ENCODE assay signal across 26 cellular contexts in the genomic region with DNA sequence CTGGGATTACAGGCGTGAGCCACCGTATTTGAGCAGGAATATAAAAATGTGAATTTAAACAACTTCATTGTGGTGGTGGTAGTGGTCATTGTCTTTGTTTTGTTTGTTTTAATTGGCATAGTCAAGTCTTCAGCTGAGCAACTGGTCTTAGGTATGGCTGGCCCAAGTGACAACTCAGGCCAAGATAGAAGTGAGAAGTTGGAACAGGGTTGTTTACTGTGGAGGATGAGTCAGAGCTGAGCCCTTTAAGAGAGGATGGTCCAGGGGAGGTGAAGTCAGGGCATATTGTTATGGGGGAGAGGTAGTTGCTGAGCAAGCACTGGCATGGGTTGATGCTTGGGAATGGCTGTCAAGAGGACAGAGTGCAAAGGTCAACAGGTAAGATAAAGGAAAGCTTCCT.
DNase-seq lines count a peak whose midpoint lies in the region; ATAC-seq, FAIRE-seq and TF ChIP-seq lines count a peak whose summit lies in the region.
"Had no signal": no experiment of that assay in that cellular context is flagged by ENCODE, and none has a peak within 500 bp of the region (broad histone marks: within the 10 kb centered on the region; RNA-seq: fewer than 3 reads in every experiment).

No MANE protein-coding gene starts in this region.

- FAIRE-seq in GM18507 (lab: Jason Lieb, UNC): peak; percentile 12
- FAIRE-seq: RCC 7860 had no signal

- ATAC-seq in HG03108 (IDR thresholded peaks at IDR 0.05; ENCODE audit: unreplicated experiment) (no peak), GM18502 (IDR thresholded peaks at IDR 0.05; ENCODE audit: poor library complexity, unreplicated experiment) (no peak)
- ATAC-seq: body of pancreas, heart right ventricle had no signal

- no peaks in the 10 kb centered on the region for H3K4me1 Mint-ChIP-seq in neural crest cell
- H3K4me1 Mint-ChIP-seq in activated CD4-positive, alpha-beta memory T cell treated with anti-CD3 and anti-CD28 coated beads, Interleukin-2, amount 10 ng/mL, durations not matched to agents 7 days and 5 days: peaks cover 6% of the 10 kb centered on the region

- peaks cover 18% of the 10 kb centered on the region for H3K36me3 Mint-ChIP-seq in neural crest cell (ENCODE audit: low read depth)
- H3K36me3 Mint-ChIP-seq in activated CD4-positive, alpha-beta memory T cell treated with anti-CD3 and anti-CD28 coated beads, Interleukin-2, amount 10 ng/mL, durations not matched to agents 7 days and 5 days (ENCODE audit: low read depth): peaks cover 13% of the 10 kb centered on the region

- CTCF ChIA-PET in activated CD4-positive, alpha-beta memory T cell treated with anti-CD3 and anti-CD28 coated beads, Interleukin-2, amount 10 ng/mL, durations not matched to agents 7 days and 5 days (lab: Charles Lee): no interaction called here

- DNase-seq in GM18507 (ENCODE audit: extremely low spot score, insufficient read length, low read depth): no peak
- DNase-seq in MG63: peak; percentile 55
- peak; percentile 16 for DNase-seq in epithelial cell of esophagus (ENCODE audit: low read depth)
- DNase-seq in neural crest cell (ENCODE audit: low read depth, low spot score): no peak
- no peak for DNase-seq in DMS 273 (lab: John Stamatoyannopoulos, UW; ENCODE audit: unreplicated experiment)
- DNase-seq in activated CD4-positive, alpha-beta memory T cell treated with anti-CD3 and anti-CD28 coated beads, Interleukin-2, amount 10 ng/mL, durations not matched to agents 7 days and 5 days: no peak
- DNase-seq: activated CD4-positive, alpha-beta T cell treated with anti-CD3 and anti-CD28 coated beads for 48 hours; activated effector memory CD4-positive, alpha-beta T cell treated with anti-CD3 and anti-CD28 coated beads, Interleukin-2, amount 50 U/mL, for 16 hours; activated naive CD8-positive, alpha-beta T cell treated with anti-CD3 and anti-CD28 coated beads for 36 hours; activated T-cell treated with anti-CD3 and anti-CD28 coated beads, Interleukin-2, amount 50 U/mL, for 1 hour; body of pancreas; foreskin melanocyte; heart right ventricle; NCI-H1105 treated with DMSO at 0.1 percent for 48 hours; NCI-H2029 treated with DMSO at 0.1 percent for 48 hours; NCI-H2227 treated with DMSO at 0.1 percent for 48 hours; SW 1271; T-helper 9 cell; uterus; WERI-Rb-1 had no signal

- no peak overlapping the region for H3K4me3 ChIP-seq in MG63
- no peak overlapping the region for H3K4me3 ChIP-seq in epithelial cell of esophagus (ENCODE audit: low read length)
- H3K4me3 ChIP-seq: BLaER1 treated with 17β-estradiol and CSF1 and Interleukin-3, amounts not matched to agents 10 nM and 100 nM; body of pancreas; heart right ventricle; uterus had no signal

- peaks cover 3% of the 10 kb centered on the region for H3K9me3 ChIP-seq in MG63
- H3K9me3 ChIP-seq: body of pancreas, uterus had no signal

- H3K27ac Mint-ChIP-seq in neural crest cell (ENCODE audit: unreplicated experiment): peak overlapping the region; percentile 69
- no peak overlapping the region for H3K27ac Mint-ChIP-seq in activated CD4-positive, alpha-beta memory T cell treated with anti-CD3 and anti-CD28 coated beads, Interleukin-2, amount 10 ng/mL, durations not matched to agents 7 days and 5 days
- H3K27ac Mint-ChIP-seq: activated naive CD8-positive, alpha-beta T cell treated with anti-CD3 and anti-CD28 coated beads for 36 hours; progenitor cell of endocrine pancreas had no signal

- no peaks in the 10 kb centered on the region for H3K27me3 Mint-ChIP-seq in neural crest cell (ENCODE audit: low read depth)
- H3K27me3 Mint-ChIP-seq in activated CD4-positive, alpha-beta memory T cell treated with anti-CD3 and anti-CD28 coated beads, Interleukin-2, amount 10 ng/mL, durations not matched to agents 7 days and 5 days: no peaks in the 10 kb centered on the region
- H3K27me3 Mint-ChIP-seq: activated naive CD8-positive, alpha-beta T cell treated with anti-CD3 and anti-CD28 coated beads for 36 hours; progenitor cell of endocrine pancreas; stimulated activated naive CD8-positive, alpha-beta T cell treated with anti-CD3 and anti-CD28 coated beads, Interleukin-15, Interleukin-2, amounts not matched to agents 100 ng/mL and 50 ng/mL, for 24 hours had no signal

- POLR2A ChIA-PET in activated CD4-positive, alpha-beta memory T cell treated with anti-CD3 and anti-CD28 coated beads, Interleukin-2, amount 10 ng/mL, durations not matched to agents 7 days and 5 days (lab: Charles Lee): no interaction called here

- H3K4me3 Mint-ChIP-seq in neural crest cell: no peak overlapping the region
- H3K4me3 Mint-ChIP-seq in activated CD4-positive, alpha-beta memory T cell treated with anti-CD3 and anti-CD28 coated beads, Interleukin-2, amount 10 ng/mL, durations not matched to agents 7 days and 5 days: no peak overlapping the region
- H3K4me3 Mint-ChIP-seq: activated naive CD8-positive, alpha-beta T cell treated with anti-CD3 and anti-CD28 coated beads for 36 hours; stimulated activated naive CD8-positive, alpha-beta T cell treated with anti-CD3 and anti-CD28 coated beads, Interleukin-15, Interleukin-2, amounts not matched to agents 100 ng/mL and 50 ng/mL, for 24 hours had no signal

- TF ChIP-seq CTCF in epithelial cell of esophagus (IDR thresholded peaks at IDR 0.05; ENCODE audit: insufficient read depth, low read depth, low read length, missing control alignments): no peak
- no peak for TF ChIP-seq CTCF in neural crest cell (conservative IDR thresholded peaks at IDR 0.05)

- peaks cover 15% of the 10 kb centered on the region for H3K9me3 Mint-ChIP-seq in neural crest cell
- H3K9me3 Mint-ChIP-seq in activated CD4-positive, alpha-beta memory T cell treated with anti-CD3 and anti-CD28 coated beads, Interleukin-2, amount 10 ng/mL, durations not matched to agents 7 days and 5 days: peaks cover 11% of the 10 kb centered on the region

- no peaks in the 10 kb centered on the region for H3K27me3 ChIP-seq in MG63
- H3K27me3 ChIP-seq: BLaER1 treated with 17β-estradiol and CSF1 and Interleukin-3, amounts not matched to agents 10 nM and 100 nM; body of pancreas; heart right ventricle; uterus had no signal

- no peaks in the 10 kb centered on the region for H3K36me3 ChIP-seq in MG63
- H3K36me3 ChIP-seq: heart right ventricle, uterus, WERI-Rb-1 had no signal

Comparison
In these comparisons a context has a peak if more than half of its experiments do, and no peak if none do; other contexts are left out.
1. DNase-seq: peak in MG63 (single experiment) and epithelial cell of esophagus (single experiment); none in GM18507 (single experiment), neural crest cell (single experiment), DMS 273 (single experiment) and activated CD4-positive, alpha-beta memory T cell treated with anti-CD3 and anti-CD28 coated beads, Interleukin-2, amount 10 ng/mL, durations not matched to agents 7 days and 5 days (single experiment).